In the genomic region with DNA sequence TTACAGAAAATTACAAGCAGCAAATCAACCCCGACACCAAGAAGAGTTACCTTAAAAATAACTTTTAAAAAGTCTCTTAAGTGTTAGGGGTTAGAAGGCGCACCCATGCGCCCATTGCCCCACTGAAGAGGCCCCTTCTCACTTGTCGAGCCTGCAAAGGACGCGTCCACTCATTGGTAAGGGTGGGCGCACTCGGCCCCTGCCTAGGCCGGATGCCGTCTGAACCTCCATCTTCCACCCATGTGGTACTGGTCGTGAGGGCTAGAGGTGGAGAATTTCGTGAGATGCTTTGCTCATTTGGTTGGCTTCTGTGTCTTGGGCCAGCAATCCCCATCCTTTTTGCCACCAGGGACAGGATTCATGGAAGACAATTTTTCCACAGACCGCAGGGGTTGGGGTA, we compare ENCODE assay signal across 23 cellular contexts. TPM values are rescaled to one million over a fixed set of nuclear protein-coding genes. Genes with fewer than 3 reads are reported as not detected.
DNase-seq lines count a peak whose midpoint lies in the region; ATAC-seq, FAIRE-seq and TF ChIP-seq lines count a peak whose summit lies in the region.
"Had no signal": no experiment of that assay in that cellular context is flagged by ENCODE, and none has a peak within 500 bp of the region (broad histone marks: within the 10 kb centered on the region; RNA-seq: fewer than 3 reads in every experiment).

No MANE protein-coding gene starts in this region.

- no peak for ATAC-seq in right lobe of liver
- ATAC-seq in HepG2: no peak
- no peak for ATAC-seq in aorta (ENCODE audit: low FRiP score)
- ATAC-seq in GM18505 (IDR thresholded peaks at IDR 0.05; ENCODE audit: unreplicated experiment): no peak
- ATAC-seq: A549 had no signal

- TF ChIP-seq POLR2A in right lobe of liver (IDR thresholded peaks at IDR 0.05): no peak
- TF ChIP-seq POLR2A in HepG2 (IDR thresholded peaks at IDR 0.05; ENCODE audit: insufficient read depth in 1 of 2, low read depth in 2 of 2, low read length in 2 of 2): no peak
- no peak for TF ChIP-seq POLR2A in GM18505 (IDR thresholded peaks at IDR 0.05; ENCODE audit: borderline replicate concordance, extremely low read depth, insufficient read depth, insufficient read length)

- in situ Hi-C loops in HepG2 (cut with HindIII; ENCODE audit: extremely low pct_ligation_motif_present, low pct_unique_long_range_greater_than_20kb): no loop called here

- H3K4me1 ChIP-seq in right lobe of liver (no peaks in the 10 kb centered on the region), HepG2 (ENCODE audit: insufficient read depth, low read length) (no peaks in the 10 kb centered on the region), osteoblast (ENCODE audit: insufficient read depth, low read length) (peaks cover 36% of the 10 kb centered on the region), aorta (ENCODE audit: control insufficient read depth in 1 of 2, insufficient read depth in 2 of 2, low read length in 2 of 2) (no peaks in the 10 kb centered on the region)
- H3K4me1 ChIP-seq: A549, BE2C had no signal

- CTCF ChIA-PET in HepG2 (lab: Yijun Ruan, JAX; ENCODE audit: low intra/inter-chr PET ratio, low total read pairs): no interaction called here

- FAIRE-seq in HepG2 (lab: Jason Lieb, UNC): no peak
- FAIRE-seq: A549 had no signal

- BruUV-seq in HepG2 (replicated peaks; lab: Mats Ljungman, UMichigan): no TSS peak

- POLR2A ChIA-PET in HepG2 (lab: Yijun Ruan, JAX): no interaction called here

- TF ChIP-seq RAD21 in HepG2 (CRISPR knock-in tag; IDR thresholded peaks at IDR 0.05): no peak

- H3K79me2 ChIP-seq in HepG2 (ENCODE audit: insufficient read depth, low read length): no peaks in the 10 kb centered on the region
- no peaks in the 10 kb centered on the region for H3K79me2 ChIP-seq in osteoblast (ENCODE audit: insufficient read depth, low read length)

- H4K20me1 ChIP-seq in HepG2 (ENCODE audit: insufficient read depth, low read length) (no peaks in the 10 kb centered on the region), osteoblast (ENCODE audit: insufficient read depth, low read length) (no peaks in the 10 kb centered on the region)

- H2AFZ ChIP-seq in HepG2 (ENCODE audit: low read length) (no peak overlapping the region), osteoblast (ENCODE audit: low read length) (no peak overlapping the region)

- no peaks in the 10 kb centered on the region for H3K27me3 ChIP-seq in right lobe of liver
- H3K27me3 ChIP-seq in HepG2 (ENCODE audit: control insufficient read depth in 1 of 2, insufficient read depth in 2 of 2, low read length in 2 of 2): peaks cover 8 to 45% of the 10 kb centered on the region in 2 experiments
- H3K27me3 ChIP-seq in osteoblast (ENCODE audit: insufficient read depth, low read length): peaks cover 3% of the 10 kb centered on the region
- H3K27me3 ChIP-seq in aorta (ENCODE audit: control insufficient read depth in 1 of 2, insufficient read depth in 2 of 2, low read length in 1 of 2): no peaks in the 10 kb centered on the region

- intact Hi-C loops in right lobe of liver (cut with DNase I) (no loop called here), HepG2 (cut with micrococcal nuclease; ENCODE audit: unreplicated experiment) (no loop called here), aorta (cut with DNase I) (no loop called here)

- H3K9ac ChIP-seq in HepG2 (ENCODE audit: insufficient read depth, low read depth, low read length): no peak overlapping the region

- 70% methylated on average over 4 of the region's 13 CpGs for WGBS in right lobe of liver (ENCODE audit: insufficient coverage, low coverage, low lambda C conversion rate, missing lambda C conversion rate)
- 54% methylated on average over 13 of the region's 13 CpGs for WGBS in HepG2 (ENCODE audit: low lambda C conversion rate)
- whole genome bisulfite sequencing in aorta, 2 donors: 91 to 97% methylated on average over 13 of the region's 13 CpGs

- no peak overlapping the region for H3K4me3 ChIP-seq in right lobe of liver
- no peak overlapping the region for H3K4me3 ChIP-seq in HepG2 (replicated peaks in 1 of 3; ENCODE audit: insufficient read depth in 1 of 3, low read depth in 2 of 3, low read length in 3 of 3)
- no peak overlapping the region for H3K4me3 ChIP-seq in coronary artery
- no peak overlapping the region for H3K4me3 ChIP-seq in osteoblast (ENCODE audit: insufficient read depth, low read length)
- H3K4me3 ChIP-seq in aorta (ENCODE audit: low read length in 2 of 2): no peak overlapping the region
- H3K4me3 ChIP-seq: A549 had no signal

- TF ChIP-seq EP300 in HepG2 (IDR thresholded peaks at IDR 0.05; ENCODE audit: low read depth in 2 of 2, low read length in 2 of 2) (no peak), HepG2 (CRISPR knock-in tag; IDR thresholded peaks at IDR 0.05; ENCODE audit: borderline replicate concordance) (no peak)

- no peaks in the 10 kb centered on the region for H3K9me3 ChIP-seq in right lobe of liver
- H3K9me3 ChIP-seq in HepG2 (ENCODE audit: low read length): no peaks in the 10 kb centered on the region
- no peaks in the 10 kb centered on the region for H3K9me3 ChIP-seq in osteoblast (ENCODE audit: low read depth, low read length)
- H3K9me3 ChIP-seq in aorta (ENCODE audit: control insufficient read depth, low read length): no peaks in the 10 kb centered on the region
- H3K9me3 ChIP-seq: A549, BE2C had no signal

- H3K36me3 ChIP-seq in right lobe of liver: no peaks in the 10 kb centered on the region
- H3K36me3 ChIP-seq in HepG2 (replicated peaks in 1 of 2; ENCODE audit: control insufficient read depth in 1 of 2, insufficient read depth in 2 of 2, low read length in 2 of 2): no peaks in the 10 kb centered on the region
- no peaks in the 10 kb centered on the region for H3K36me3 ChIP-seq in osteoblast (ENCODE audit: insufficient read depth, low read length)
- no peaks in the 10 kb centered on the region for H3K36me3 ChIP-seq in aorta (ENCODE audit: control insufficient read depth in 1 of 2, insufficient read depth in 2 of 2, low read length in 1 of 2)
- H3K36me3 ChIP-seq: BE2C had no signal

- H3K4me2 ChIP-seq in HepG2 (ENCODE audit: low read depth, low read length) (no peak overlapping the region), osteoblast (ENCODE audit: insufficient read depth, low read length) (no peak overlapping the region)
- H3K4me2 ChIP-seq: A549 had no signal

- no peak overlapping the region for H3K27ac ChIP-seq in right lobe of liver
- no peak overlapping the region for H3K27ac ChIP-seq in HepG2 (ENCODE audit: extremely low read length, insufficient read depth, low read length)
- H3K27ac ChIP-seq in coronary artery: no peak overlapping the region
- H3K27ac ChIP-seq in osteoblast (ENCODE audit: low read depth, low read length): no peak overlapping the region
- no peak overlapping the region for H3K27ac ChIP-seq in aorta (ENCODE audit: low read depth in 1 of 2, low read length in 2 of 2)
- H3K27ac ChIP-seq: A549 had no signal

- DNase-seq in right lobe of liver (peak in 2 of 3 donors; percentile 28 to 39), HepG2 (ENCODE audit: low spot score) (no peak), coronary artery (ENCODE audit: low spot score) (peak; percentile 36), osteoblast (ENCODE audit: insufficient read length, low spot score, missing footprints) (peak; percentile 51), aorta (peak; percentile 9 to 61), NCI-H526 treated with DMSO at 0.1 percent for 48 hours (lab: John Stamatoyannopoulos, UW) (no peak), activated gamma-delta T cell treated with Interleukin-2 at 50 U/mL for 16 hours (no peak)
- DNase-seq: CD4-positive, CD25-positive, alpha-beta regulatory T cell; DMS79; Karpas-422; MV-4-11; NCI-H1105 treated with DMSO at 0.1 percent for 48 hours; NCI-H2029 treated with DMSO at 0.1 percent for 48 hours; NCI-H2171 treated with DMSO at 0.1 percent for 48 hours; NCI-H524 treated with DMSO at 0.1 percent for 48 hours; OCI-M1; RPMI8226; SHP77 treated with DMSO at 0.1 percent for 48 hours had no signal

- TF ChIP-seq CTCF in right lobe of liver (IDR thresholded peaks at IDR 0.05) (no peak), HepG2 (CRISPR knock-in tag; IDR thresholded peaks at IDR 0.05) (no peak), coronary artery (IDR thresholded peaks at IDR 0.05) (no peak), osteoblast (IDR thresholded peaks at IDR 0.05; ENCODE audit: extremely low read depth, low read depth, low read length) (no peak)

RNA-seq across cellular contexts. Expression of a gene that starts 27.5 kb away (rescaled TPM):
- not detected for total RNA-seq in right lobe of liver
- total RNA-seq in HepG2 (2016; rRNA removed; fragmentation: Illumina TruSeq; extraction: Trizol): not detected in 2 replicates
- total RNA-seq in HepG2 (2016; cell fraction: cytosol; rRNA removed; fragmentation: Illumina TruSeq; extraction: Trizol; ENCODE audit: low read depth): not detected in 2 replicates
- total RNA-seq in HepG2 (2016; cell fraction: insoluble cytoplasmic fraction; rRNA removed; fragmentation: Illumina TruSeq; extraction: Trizol): not detected in 2 replicates
- not detected in 2 replicates for total RNA-seq in HepG2 (2016; cell fraction: membrane; rRNA removed; fragmentation: Illumina TruSeq; extraction: Trizol)
- not detected in 2 replicates for total RNA-seq in HepG2 (2016; cell fraction: nucleus; rRNA removed; fragmentation: Illumina TruSeq; extraction: Trizol)
- polyA plus RNA-seq in HepG2 (2011; rRNA removed): not detected in 2 replicates
- not detected in 2 replicates for polyA plus RNA-seq in HepG2 (2011; cell fraction: cytosol; rRNA removed)
- polyA plus RNA-seq in HepG2 (2011; cell fraction: nucleus; rRNA removed): not detected in 2 replicates
- polyA plus RNA-seq in HepG2 (2012): not detected in 2 replicates
- polyA plus RNA-seq in HepG2 (2016; cell fraction: cytosol; fragmentation: Illumina TruSeq; extraction: Trizol; ENCODE audit: low read depth): not detected in 2 replicates
- polyA plus RNA-seq in HepG2 (2016; cell fraction: insoluble cytoplasmic fraction; fragmentation: Illumina TruSeq; extraction: Trizol; ENCODE audit: low read depth): not detected in 2 replicates
- not detected in 2 replicates for polyA plus RNA-seq in HepG2 (2016; cell fraction: membrane; fragmentation: Illumina TruSeq; extraction: Trizol; ENCODE audit: low read depth)
- polyA plus RNA-seq in HepG2 (2016; cell fraction: nucleus; fragmentation: Illumina TruSeq; extraction: Trizol; ENCODE audit: insufficient read depth, low read depth): not detected in 2 replicates
- 0.14 TPM in 1 of 2 replicates, not detected in the other for polyA minus RNA-seq in HepG2 (2011; rRNA and poly(A)+ RNA removed; ENCODE audit: low replicate concordance)
- polyA minus RNA-seq in HepG2 (2011; cell fraction: cytosol; rRNA and poly(A)+ RNA removed): not detected in 2 replicates
- not detected in 2 replicates for polyA minus RNA-seq in HepG2 (2011; cell fraction: nucleus; rRNA and poly(A)+ RNA removed)
- total RNA-seq in osteoblast: under 0.01 TPM in 1 of 2 replicates, not detected in the other
- total RNA-seq in aorta: not detected
- polyA plus RNA-seq in aorta: not detected
- total RNA-seq: CD4-positive, CD25-positive, alpha-beta regulatory T cell; H7; M059J had no signal
- polyA plus RNA-seq: A549; CD4-positive, CD25-positive, alpha-beta regulatory T cell had no signal

RNA-seq across cellular contexts. Expression of a gene that starts 54.1 kb away (rescaled TPM):
- total RNA-seq in right lobe of liver (1 to 10 TPM; 1.2 to 3.6 (median 2.2) TPM), HepG2 (2016; rRNA removed; fragmentation: Illumina TruSeq; extraction: Trizol) (2.8 and 4.3 TPM in 2 replicates), osteoblast (4.3 and 6.2 TPM in 2 replicates), aorta (1 to 10 TPM; 5.6 to 6.7 TPM)
- 1.0 and 1.3 TPM in 2 replicates for total RNA-seq in HepG2 (2016; cell fraction: cytosol; rRNA removed; fragmentation: Illumina TruSeq; extraction: Trizol; ENCODE audit: low read depth)
- total RNA-seq in HepG2 (2016; cell fraction: insoluble cytoplasmic fraction; rRNA removed; fragmentation: Illumina TruSeq; extraction: Trizol): 2.2 and 4.2 TPM in 2 replicates
- 1.4 and 2.0 TPM in 2 replicates for total RNA-seq in HepG2 (2016; cell fraction: membrane; rRNA removed; fragmentation: Illumina TruSeq; extraction: Trizol)
- total RNA-seq in HepG2 (2016; cell fraction: nucleus; rRNA removed; fragmentation: Illumina TruSeq; extraction: Trizol): 3.4 and 4.3 TPM in 2 replicates
- polyA plus RNA-seq in HepG2 (2011; rRNA removed) (2.9 and 3.7 TPM in 2 replicates), aorta (1 to 10 TPM; 2.1 to 2.9 TPM)
- polyA plus RNA-seq in HepG2 (2011; cell fraction: cytosol; rRNA removed): 2.6 and 3.2 TPM in 2 replicates
- 4.9 and 6.4 TPM in 2 replicates for polyA plus RNA-seq in HepG2 (2011; cell fraction: nucleus; rRNA removed)
- polyA plus RNA-seq in HepG2 (2012): 5.0 and 5.2 TPM in 2 replicates
- 0.50 and 0.51 TPM in 2 replicates for polyA plus RNA-seq in HepG2 (2016; cell fraction: cytosol; fragmentation: Illumina TruSeq; extraction: Trizol; ENCODE audit: low read depth)
- 1.8 and 2.3 TPM in 2 replicates for polyA plus RNA-seq in HepG2 (2016; cell fraction: insoluble cytoplasmic fraction; fragmentation: Illumina TruSeq; extraction: Trizol; ENCODE audit: low read depth)
- polyA plus RNA-seq in HepG2 (2016; cell fraction: membrane; fragmentation: Illumina TruSeq; extraction: Trizol; ENCODE audit: low read depth): 0.66 and 0.68 TPM in 2 replicates
- 8.7 and 9.9 TPM in 2 replicates for polyA plus RNA-seq in HepG2 (2016; cell fraction: nucleus; fragmentation: Illumina TruSeq; extraction: Trizol; ENCODE audit: insufficient read depth, low read depth)
- 2.8 and 7.8 TPM in 2 replicates for polyA minus RNA-seq in HepG2 (2011; rRNA and poly(A)+ RNA removed; ENCODE audit: low replicate concordance)
- polyA minus RNA-seq in HepG2 (2011; cell fraction: cytosol; rRNA and poly(A)+ RNA removed): 2.0 TPM in 2 replicates
- polyA minus RNA-seq in HepG2 (2011; cell fraction: nucleus; rRNA and poly(A)+ RNA removed): 6.7 and 8.1 TPM in 2 replicates

RNA-seq across cellular contexts. Expression of a gene that starts 54.3 kb away (rescaled TPM):
- total RNA-seq in right lobe of liver: 100 to 1,000 TPM; 165 to 223 (median 188) TPM
- 192 and 240 TPM in 2 replicates for total RNA-seq in HepG2 (2016; rRNA removed; fragmentation: Illumina TruSeq; extraction: Trizol)
- 42.0 and 46.9 TPM in 2 replicates for total RNA-seq in HepG2 (2016; cell fraction: cytosol; rRNA removed; fragmentation: Illumina TruSeq; extraction: Trizol; ENCODE audit: low read depth)
- total RNA-seq in HepG2 (2016; cell fraction: insoluble cytoplasmic fraction; rRNA removed; fragmentation: Illumina TruSeq; extraction: Trizol): 168 and 247 TPM in 2 replicates
- 52.9 and 56.5 TPM in 2 replicates for total RNA-seq in HepG2 (2016; cell fraction: membrane; rRNA removed; fragmentation: Illumina TruSeq; extraction: Trizol)
- 141 and 179 TPM in 2 replicates for total RNA-seq in HepG2 (2016; cell fraction: nucleus; rRNA removed; fragmentation: Illumina TruSeq; extraction: Trizol)
- polyA plus RNA-seq in HepG2 (2011; rRNA removed): 156 and 185 TPM in 2 replicates
- polyA plus RNA-seq in HepG2 (2011; cell fraction: cytosol; rRNA removed): 110 and 117 TPM in 2 replicates
- polyA plus RNA-seq in HepG2 (2011; cell fraction: nucleus; rRNA removed): 108 and 110 TPM in 2 replicates
- polyA plus RNA-seq in HepG2 (2012): 146 and 185 TPM in 2 replicates
- 12.6 and 16.7 TPM in 2 replicates for polyA plus RNA-seq in HepG2 (2016; cell fraction: cytosol; fragmentation: Illumina TruSeq; extraction: Trizol; ENCODE audit: low read depth)
- 131 and 149 TPM in 2 replicates for polyA plus RNA-seq in HepG2 (2016; cell fraction: insoluble cytoplasmic fraction; fragmentation: Illumina TruSeq; extraction: Trizol; ENCODE audit: low read depth)
- 23.0 and 24.9 TPM in 2 replicates for polyA plus RNA-seq in HepG2 (2016; cell fraction: membrane; fragmentation: Illumina TruSeq; extraction: Trizol; ENCODE audit: low read depth)
- 181 and 200 TPM in 2 replicates for polyA plus RNA-seq in HepG2 (2016; cell fraction: nucleus; fragmentation: Illumina TruSeq; extraction: Trizol; ENCODE audit: insufficient read depth, low read depth)
- polyA minus RNA-seq in HepG2 (2011; rRNA and poly(A)+ RNA removed; ENCODE audit: low replicate concordance): 514 and 684 TPM in 2 replicates
- polyA minus RNA-seq in HepG2 (2011; cell fraction: cytosol; rRNA and poly(A)+ RNA removed): 123 and 151 TPM in 2 replicates
- 128 and 143 TPM in 2 replicates for polyA minus RNA-seq in HepG2 (2011; cell fraction: nucleus; rRNA and poly(A)+ RNA removed)
- total RNA-seq in osteoblast: 83.6 and 84.6 TPM in 2 replicates
- total RNA-seq in aorta: 10 to 100 TPM; 73.5 to 89.4 TPM
- polyA plus RNA-seq in aorta: 10 to 100 TPM; 61.9 to 76.3 TPM

Comparison
In these comparisons a context has a peak if more than half of its experiments do, and no peak if none do; other contexts are left out.
1. DNase-seq: peak in right lobe of liver (2 of 3), coronary artery (single experiment), osteoblast (single experiment) and aorta (2 of 2); none in HepG2 (single experiment), NCI-H526 treated with DMSO at 0.1 percent for 48 hours (single experiment) and activated gamma-delta T cell treated with Interleukin-2 at 50 U/mL for 16 hours (single experiment).